Comparison of ENCODE assay signal across 7 cellular contexts in the genomic region with DNA sequence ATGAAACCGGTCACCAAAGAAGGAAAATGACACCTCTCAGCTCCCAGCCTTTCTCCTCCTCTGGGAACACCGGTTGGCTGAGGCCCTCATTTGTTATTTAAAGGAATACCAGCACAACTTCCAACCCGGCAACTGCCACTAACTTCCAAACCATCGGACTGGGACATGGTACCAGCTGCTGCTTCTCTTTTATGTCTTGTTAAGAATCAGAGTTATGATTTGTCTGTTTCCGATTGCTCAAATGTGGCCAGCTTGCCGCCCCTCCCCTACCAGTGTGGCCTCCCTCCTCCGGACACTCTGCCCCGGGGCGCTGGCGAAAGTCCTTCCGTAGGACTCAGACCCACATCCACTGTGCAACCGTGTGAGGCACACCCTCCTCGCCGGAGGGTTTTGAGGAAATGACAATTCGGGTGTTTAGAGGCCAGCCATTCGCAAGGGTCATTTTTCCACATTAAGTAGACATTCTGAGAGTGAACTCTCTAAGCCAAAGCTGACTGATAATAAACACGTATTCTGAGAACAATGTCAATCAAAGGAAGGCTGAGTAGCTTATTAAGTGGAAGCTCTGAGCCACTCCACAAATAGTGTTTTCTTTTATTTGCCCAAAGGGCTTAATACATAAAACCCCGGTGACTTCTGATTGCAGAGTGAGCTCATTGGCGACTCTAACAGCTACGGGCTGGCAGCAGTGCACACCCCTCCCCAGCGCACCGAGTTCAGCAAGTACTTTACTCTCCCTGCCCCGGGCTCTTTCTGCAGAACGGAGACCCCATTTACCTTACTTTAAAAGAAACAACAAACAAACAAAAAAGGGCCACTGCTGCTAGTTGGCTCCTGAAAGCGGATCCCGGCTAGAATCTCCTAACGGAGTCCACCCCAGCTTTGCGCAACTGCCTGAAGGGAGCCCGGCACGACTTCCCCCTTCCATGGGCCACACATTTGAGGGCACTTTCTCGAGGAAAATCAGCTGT. TPM values are rescaled to one million over a fixed set of nuclear protein-coding genes. Genes with fewer than 3 reads are reported as not detected.
A peak's percentile ranks its signal among the peaks of the same experiment; 100 is the strongest.
DNase-seq lines count a peak whose midpoint lies in the region; ATAC-seq and TF ChIP-seq lines count a peak whose summit lies in the region.

No MANE protein-coding gene starts in this region.

- POLR2A ChIA-PET in WTC11 (lab: Charles Lee): interaction anchor here (0.6 to 2.4 kb wide), 6 partner anchors 9 to 213 kb away, joined by 3 to 8 read pairs (median 5); no protein-coding TSS in a partner anchor

- H3K27ac Mint-ChIP-seq in WTC11: peak overlapping the region; percentile 92

- peaks cover 0 to 85% (median 63%) of the 10 kb centered on the region in 7 donors for H3K27me3 ChIP-seq in spleen (replicated peaks in 1 of 7)

- WGBS in spleen, 5 donors: 3 to 7% (median 5%) methylated on average over 31 of the region's 31 CpGs

- H3K36me3 Mint-ChIP-seq in WTC11: peaks cover 9% of the 10 kb centered on the region

- peak; percentile 100 for DNase-seq in M059J (ENCODE audit: low read depth)
- DNase-seq in WTC11 (ENCODE audit: low spot score): no peak
- peak; percentile 85 for DNase-seq in spleen
- no peak for DNase-seq in NCI-H510A (lab: John Stamatoyannopoulos, UW)

- H3K4me3 ChIP-seq in iPS-18c (ENCODE audit: insufficient read depth, low read depth, low read length): peak overlapping the region; percentile 25
- peak overlapping the region in 3 of 8 donors; percentile 3 to 44 (median 13) for H3K4me3 ChIP-seq in spleen

- no peaks in the 10 kb centered on the region for H3K36me3 ChIP-seq in spleen

- CTCF ChIA-PET in WTC11 (lab: Charles Lee): interaction anchor here (0.7 to 14.5 kb wide), 8 partner anchors 9 to 497 kb away, joined by 3 to 207 read pairs (median 22); no protein-coding TSS in a partner anchor

- TF ChIP-seq CTCF in WTC11 (IDR thresholded peaks at IDR 0.05) (no peak), spleen (IDR thresholded peaks at IDR 0.05 in 8 of 11, conservative IDR thresholded peaks at IDR 0.05 in 3 of 11) (no peak)

- intact Hi-C loops in spleen (cut with DNase I; ENCODE audit: low total_unique reads): no loop called here

- peaks cover 14 to 43% (median 23%) of the 10 kb centered on the region in 6 donors for H3K4me1 ChIP-seq in spleen

- H3K4me3 Mint-ChIP-seq in WTC11: peak overlapping the region; percentile 82

- peak overlapping the region in 4 of 8 donors; percentile 27 to 69 (median 66) for H3K27ac ChIP-seq in spleen

- H3K9me3 ChIP-seq in iPS-18c (ENCODE audit: control insufficient read depth, insufficient read depth, low read length) (no peaks in the 10 kb centered on the region), spleen (peaks cover 0 to 2% (median 0%) of the 10 kb centered on the region in 8 donors)

- TF ChIP-seq POLR2A in spleen (IDR thresholded peaks at IDR 0.05): no peak

- H3K4me1 Mint-ChIP-seq in WTC11: peaks cover 81% of the 10 kb centered on the region

- ATAC-seq in WTC11 (peak; percentile 3; the same call in 1 of the 2 replicates), HG02884 (IDR thresholded peaks at IDR 0.05; ENCODE audit: unreplicated experiment) (no peak), GM21447 (IDR thresholded peaks at IDR 0.05; ENCODE audit: unreplicated experiment) (no peak)

- peaks cover 55% of the 10 kb centered on the region for H3K27me3 Mint-ChIP-seq in WTC11 (ENCODE audit: low read depth)

- H3K9me3 Mint-ChIP-seq in WTC11: no peaks in the 10 kb centered on the region

TF ChIP-seq in WTC11, 78 proteins besides CTCF, POLR2A, EP300 and RAD21:
- TF ChIP-seq ZNF423 (CRISPR knock-in tag; IDR thresholded peaks at IDR 0.05): no peak
- TF ChIP-seq SMAD4 (CRISPR knock-in tag; IDR thresholded peaks at IDR 0.05): no peak
- TF ChIP-seq ETV6 (CRISPR knock-in tag; IDR thresholded peaks at IDR 0.05): no peak
- no peak for TF ChIP-seq ZNF317 (CRISPR knock-in tag; IDR thresholded peaks at IDR 0.05; ENCODE audit: borderline replicate concordance, low read depth)
- TF ChIP-seq, protein P1, sequence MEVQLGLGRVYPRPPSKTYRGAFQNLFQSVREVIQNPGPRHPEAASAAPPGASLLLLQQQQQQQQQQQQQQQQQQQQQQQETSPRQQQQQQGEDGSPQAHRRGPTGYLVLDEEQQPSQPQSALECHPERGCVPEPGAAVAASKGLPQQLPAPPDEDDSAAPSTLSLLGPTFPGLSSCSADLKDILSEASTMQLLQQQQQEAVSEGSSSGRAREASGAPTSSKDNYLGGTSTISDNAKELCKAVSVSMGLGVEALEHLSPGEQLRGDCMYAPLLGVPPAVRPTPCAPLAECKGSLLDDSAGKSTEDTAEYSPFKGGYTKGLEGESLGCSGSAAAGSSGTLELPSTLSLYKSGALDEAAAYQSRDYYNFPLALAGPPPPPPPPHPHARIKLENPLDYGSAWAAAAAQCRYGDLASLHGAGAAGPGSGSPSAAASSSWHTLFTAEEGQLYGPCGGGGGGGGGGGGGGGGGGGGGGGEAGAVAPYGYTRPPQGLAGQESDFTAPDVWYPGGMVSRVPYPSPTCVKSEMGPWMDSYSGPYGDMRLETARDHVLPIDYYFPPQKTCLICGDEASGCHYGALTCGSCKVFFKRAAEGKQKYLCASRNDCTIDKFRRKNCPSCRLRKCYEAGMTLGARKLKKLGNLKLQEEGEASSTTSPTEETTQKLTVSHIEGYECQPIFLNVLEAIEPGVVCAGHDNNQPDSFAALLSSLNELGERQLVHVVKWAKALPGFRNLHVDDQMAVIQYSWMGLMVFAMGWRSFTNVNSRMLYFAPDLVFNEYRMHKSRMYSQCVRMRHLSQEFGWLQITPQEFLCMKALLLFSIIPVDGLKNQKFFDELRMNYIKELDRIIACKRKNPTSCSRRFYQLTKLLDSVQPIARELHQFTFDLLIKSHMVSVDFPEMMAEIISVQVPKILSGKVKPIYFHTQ (CRISPR knock-in tag; IDR thresholded peaks at IDR 0.05): no peak
- TF ChIP-seq ZNF219 (CRISPR knock-in tag; IDR thresholded peaks at IDR 0.05; ENCODE audit: borderline replicate concordance): no peak
- TF ChIP-seq IRF2 (CRISPR knock-in tag; IDR thresholded peaks at IDR 0.05; ENCODE audit: borderline replicate concordance, low read depth): no peak
- 0 out of 2 replicates have a peak, but pooled peaks have one; percentile 34 for TF ChIP-seq TEAD1 (CRISPR knock-in tag; IDR thresholded peaks at IDR 0.05)
- TF ChIP-seq E2F5 (CRISPR knock-in tag; IDR thresholded peaks at IDR 0.05): no peak
- no peak for TF ChIP-seq CREB1 (CRISPR knock-in tag; IDR thresholded peaks at IDR 0.05)
- TF ChIP-seq, protein P2, sequence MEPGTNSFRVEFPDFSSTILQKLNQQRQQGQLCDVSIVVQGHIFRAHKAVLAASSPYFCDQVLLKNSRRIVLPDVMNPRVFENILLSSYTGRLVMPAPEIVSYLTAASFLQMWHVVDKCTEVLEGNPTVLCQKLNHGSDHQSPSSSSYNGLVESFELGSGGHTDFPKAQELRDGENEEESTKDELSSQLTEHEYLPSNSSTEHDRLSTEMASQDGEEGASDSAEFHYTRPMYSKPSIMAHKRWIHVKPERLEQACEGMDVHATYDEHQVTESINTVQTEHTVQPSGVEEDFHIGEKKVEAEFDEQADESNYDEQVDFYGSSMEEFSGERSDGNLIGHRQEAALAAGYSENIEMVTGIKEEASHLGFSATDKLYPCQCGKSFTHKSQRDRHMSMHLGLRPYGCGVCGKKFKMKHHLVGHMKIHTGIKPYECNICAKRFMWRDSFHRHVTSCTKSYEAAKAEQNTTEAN (CRISPR knock-in tag; IDR thresholded peaks at IDR 0.05): no peak
- TF ChIP-seq NR1H2 (CRISPR knock-in tag; IDR thresholded peaks at IDR 0.05): no peak
- TF ChIP-seq ELF4 (CRISPR knock-in tag; IDR thresholded peaks at IDR 0.05; ENCODE audit: low read depth): no peak
- TF ChIP-seq ZNF671 (CRISPR knock-in tag; IDR thresholded peaks at IDR 0.05): no peak
- peak; percentile 67; the same call in 1 of the 2 replicates for TF ChIP-seq PRDM15 (CRISPR knock-in tag; IDR thresholded peaks at IDR 0.05)

RNA-seq across cellular contexts. Expression of gene RIPK4, which starts 5.4 kb away (rescaled TPM):
- total RNA-seq in M059J (2014; rRNA removed; shearing (Covaris generic)): 13.1 and 20.5 TPM in 2 replicates
- 13.7 to 20.1 TPM (median 14.0 TPM) in 3 replicates for total RNA-seq in WTC11 (2021)
- not detected for total RNA-seq in spleen
- under 1 TPM; 0.02 to 0.06 (median 0.06) TPM for polyA plus RNA-seq in spleen

Comparison
In these comparisons a context has a peak if more than half of its experiments do, and no peak if none do; other contexts are left out.
1. DNase-seq: peak in M059J (single experiment) and spleen (single experiment); none in WTC11 (single experiment) and NCI-H510A (single experiment).
2. RNA of gene RIPK4, which starts 5.4 kb away (total RNA-seq): 13.1 to 20.5 TPM in M059J and 13.7 to 20.1 TPM in WTC11; not detected in spleen; every median in the first group is over 10 times any median in the second.